Comparison of ENCODE assay signal across 18 cellular contexts in genomic region chr4:53009824-53010223, GRCh38.
DNase-seq lines count a peak whose midpoint lies in the region; ATAC-seq, FAIRE-seq and TF ChIP-seq lines count a peak whose summit lies in the region.
"Had no signal": no experiment of that assay in that cellular context is flagged by ENCODE, and none has a peak within 500 bp of the region (broad histone marks: within the 10 kb centered on the region; RNA-seq: fewer than 3 reads in every experiment).

No MANE protein-coding gene starts in this region.

- H3K27me3 Mint-ChIP-seq in mesothelial cell of epicardium (ENCODE audit: low read depth) = no peaks in the 10 kb centered on the region
- H3K27me3 Mint-ChIP-seq: dendritic cell treated with granulocyte-macrophage colony-stimulating factor and Interleukin-4, amounts not matched to agents 40 ng/mL and 50 ng/mL, for 4 days; naive B cell had no signal

- no peak for TF ChIP-seq POLR2A in GM18505 (IDR thresholded peaks at IDR 0.05; ENCODE audit: borderline replicate concordance, extremely low read depth, insufficient read depth, insufficient read length)

- TF ChIP-seq CTCF in mesothelial cell of epicardium (IDR thresholded peaks at IDR 0.05; ENCODE audit: unreplicated experiment) = no peak

- peak overlapping the region; percentile 89 for H3K27ac Mint-ChIP-seq in mesothelial cell of epicardium
- H3K27ac Mint-ChIP-seq: dendritic cell treated with granulocyte-macrophage colony-stimulating factor and Interleukin-4, amounts not matched to agents 40 ng/mL and 50 ng/mL, for 4 days; T-helper 1 cell treated with Interleukin-12 subunit alpha and Interleukin-12 subunit beta and Interleukin-4 antibody, amounts not matched to agents 30 μg/mL and 1 μg/mL, for 36 hours had no signal

- DNase-seq in mesothelial cell of epicardium (ENCODE audit: low spot score in 2 of 2, unreplicated experiment in 2 of 2) (no peak), frontal cortex (ENCODE audit: low spot score in 2 of 2) (no peak), NCI-H1930 (lab: John Stamatoyannopoulos, UW) (no peak)
- DNase-seq: activated CD4-positive, alpha-beta T cell treated with anti-CD3 and anti-CD28 coated beads for 4 hours; activated T-cell treated with anti-CD3 and anti-CD28 coated beads, Interleukin-2, amount 50 U/mL, for 4 hours; esophagus squamous epithelium; left ventricle myocardium superior; naive B cell; NCI-H146; stimulated activated CD4-positive, alpha-beta T cell treated with anti-CD3 and anti-CD28 coated beads, Interleukin-1b, Interleukin-23, amount 100 ng/mL, for 48 hours; stimulated activated CD8-positive, alpha-beta memory T cell treated with anti-CD3 and anti-CD28 coated beads, Interleukin-4, amount 100 ng/mL, for 48 hours had no signal

- no peaks in the 10 kb centered on the region for H3K9me3 Mint-ChIP-seq in mesothelial cell of epicardium
- H3K9me3 Mint-ChIP-seq: activated T-cell treated with anti-CD3 and anti-CD28 coated beads, Interleukin-2, amount 50 U/mL, for 4 hours had no signal

- H3K4me3 Mint-ChIP-seq in mesothelial cell of epicardium = no peak overlapping the region
- H3K4me3 Mint-ChIP-seq: activated T-cell treated with anti-CD3 and anti-CD28 coated beads, Interleukin-2, amount 50 U/mL, for 4 hours; dendritic cell treated with granulocyte-macrophage colony-stimulating factor and Interleukin-4, amounts not matched to agents 40 ng/mL and 50 ng/mL, for 4 days; naive B cell; T-helper 1 cell treated with Interleukin-12 subunit alpha and Interleukin-12 subunit beta and Interleukin-4 antibody, amounts not matched to agents 30 μg/mL and 1 μg/mL, for 36 hours had no signal

- peak; percentile 49 for ATAC-seq in GM18505 (IDR thresholded peaks at IDR 0.05; ENCODE audit: unreplicated experiment)
- ATAC-seq in GM21360 (IDR thresholded peaks at IDR 0.05; ENCODE audit: unreplicated experiment) = peak; percentile 67
- peak; percentile 52 for ATAC-seq in HG03442 (IDR thresholded peaks at IDR 0.05; ENCODE audit: unreplicated experiment)
- ATAC-seq in GM18858 (IDR thresholded peaks at IDR 0.05; ENCODE audit: unreplicated experiment) = no peak
- ATAC-seq in HG03280 (IDR thresholded peaks at IDR 0.05; ENCODE audit: unreplicated experiment) = no peak
- ATAC-seq: activated T-cell treated with anti-CD3 and anti-CD28 coated beads, Interleukin-2, amount 50 U/mL, for 4 hours had no signal

- no peak for FAIRE-seq in frontal cortex (lab: Jason Lieb, UNC)

- peaks cover 71% of the 10 kb centered on the region for H3K4me1 Mint-ChIP-seq in mesothelial cell of epicardium

- no peaks in the 10 kb centered on the region for H3K36me3 Mint-ChIP-seq in mesothelial cell of epicardium

Comparison
In these comparisons a context has a peak if more than half of its experiments do, and no peak if none do; other contexts are left out.
1. ATAC-seq: peak in GM18505 (single experiment), GM21360 (single experiment) and HG03442 (single experiment); none in GM18858 (single experiment) and HG03280 (single experiment).